ENCODE assay signal across 8 cellular contexts in genomic region chr5:77631166-77631582, GRCh38. TPM values are rescaled to one million over a fixed set of nuclear protein-coding genes. Genes with fewer than 3 reads are reported as not detected.
A peak's percentile ranks its signal among the peaks of the same experiment; 100 is the strongest.
DNase-seq lines count a peak whose midpoint lies in the region; ATAC-seq and TF ChIP-seq lines count a peak whose summit lies in the region.

No MANE protein-coding gene starts in this region.

- peak overlapping the region; percentile 34 to 79 (median 52) for H3K4me3 ChIP-seq in spleen

- H3K27ac Mint-ChIP-seq in T-helper 2 cell treated with Interferon-gamma antibody and Interleukin-4, amounts not matched to agents 5 μg/mL and 100 μg/mL, for 36 hours: peak overlapping the region; percentile 67
- H3K27ac Mint-ChIP-seq in activated T-helper 2 cell treated with anti-CD3 and anti-CD28 coated beads, Interferon-gamma antibody, Interleukin-2, Interleukin-4, amounts not matched to agents 10 μg/mL and 5 μg/mL and 100 μg/mL, durations not matched to agents 14 hours and 24 hours and 36 hours: no peak overlapping the region

- H3K9me3 Mint-ChIP-seq in T-helper 2 cell treated with Interferon-gamma antibody and Interleukin-4, amounts not matched to agents 5 μg/mL and 100 μg/mL, for 36 hours: no peaks in the 10 kb centered on the region
- peaks cover 3% of the 10 kb centered on the region for H3K9me3 Mint-ChIP-seq in activated T-helper 2 cell treated with anti-CD3 and anti-CD28 coated beads, Interferon-gamma antibody, Interleukin-2, Interleukin-4, amounts not matched to agents 10 μg/mL and 5 μg/mL and 100 μg/mL, durations not matched to agents 14 hours and 24 hours and 36 hours

- H3K4me3 Mint-ChIP-seq in T-helper 2 cell treated with Interferon-gamma antibody and Interleukin-4, amounts not matched to agents 5 μg/mL and 100 μg/mL, for 36 hours: peak overlapping the region; percentile 78
- peak overlapping the region; percentile 75 for H3K4me3 Mint-ChIP-seq in activated T-helper 2 cell treated with anti-CD3 and anti-CD28 coated beads, Interferon-gamma antibody, Interleukin-2, Interleukin-4, amounts not matched to agents 10 μg/mL and 5 μg/mL and 100 μg/mL, durations not matched to agents 14 hours and 24 hours and 36 hours (ENCODE audit: low read depth)

- H3K27me3 ChIP-seq in spleen (replicated peaks in 1 of 7): peaks cover 9 to 100% (median 95%) of the 10 kb centered on the region in 7 donors

- peaks cover 13% of the 10 kb centered on the region for H3K4me1 Mint-ChIP-seq in T-helper 2 cell treated with Interferon-gamma antibody and Interleukin-4, amounts not matched to agents 5 μg/mL and 100 μg/mL, for 36 hours (ENCODE audit: low read depth)
- H3K4me1 Mint-ChIP-seq in activated T-helper 2 cell treated with anti-CD3 and anti-CD28 coated beads, Interferon-gamma antibody, Interleukin-2, Interleukin-4, amounts not matched to agents 10 μg/mL and 5 μg/mL and 100 μg/mL, durations not matched to agents 14 hours and 24 hours and 36 hours (ENCODE audit: low read depth): peaks cover 12% of the 10 kb centered on the region

- ATAC-seq in HG02981 (IDR thresholded peaks at IDR 0.05; ENCODE audit: unreplicated experiment) (peak; percentile 41), left lobe of liver (no peak)

- no peak for TF ChIP-seq POLR2A in spleen (IDR thresholded peaks at IDR 0.05)

- TF ChIP-seq CTCF in spleen (IDR thresholded peaks at IDR 0.05 in 8 of 11, conservative IDR thresholded peaks at IDR 0.05 in 3 of 11): no peak

- WGBS in spleen, 5 donors: 10 to 14% (median 11%) methylated on average over 13 of the region's 13 CpGs

- peaks cover 76% of the 10 kb centered on the region for H3K27me3 Mint-ChIP-seq in T-helper 2 cell treated with Interferon-gamma antibody and Interleukin-4, amounts not matched to agents 5 μg/mL and 100 μg/mL, for 36 hours (ENCODE audit: low read depth)
- H3K27me3 Mint-ChIP-seq in activated T-helper 2 cell treated with anti-CD3 and anti-CD28 coated beads, Interferon-gamma antibody, Interleukin-2, Interleukin-4, amounts not matched to agents 10 μg/mL and 5 μg/mL and 100 μg/mL, durations not matched to agents 14 hours and 24 hours and 36 hours (ENCODE audit: low read depth): peaks cover 70% of the 10 kb centered on the region

- peaks cover 0 to 5% (median 0%) of the 10 kb centered on the region in 6 donors for H3K36me3 ChIP-seq in spleen

- no peak for DNase-seq in T-helper 2 cell treated with Interferon-gamma antibody and Interleukin-4, amounts not matched to agents 5 μg/mL and 100 μg/mL, for 36 hours (ENCODE audit: low spot score)
- DNase-seq in T-helper 2 cell: no peak
- DNase-seq in activated T-helper 2 cell treated with anti-CD3 and anti-CD28 coated beads, Interferon-gamma antibody, Interleukin-2, Interleukin-4, amounts not matched to agents 10 μg/mL and 5 μg/mL and 100 μg/mL, durations not matched to agents 14 hours and 24 hours and 36 hours (ENCODE audit: low spot score): no peak
- DNase-seq in spleen: no peak
- no peak for DNase-seq in left lobe of liver (ENCODE audit: low spot score)
- no peak for DNase-seq in DMS153 treated with DMSO at 0.1 percent for 48 hours (lab: John Stamatoyannopoulos, UW; ENCODE audit: unreplicated experiment)
- DNase-seq in germinal center (ENCODE audit: low spot score): no peak

- peaks cover 0 to 28% (median 0%) of the 10 kb centered on the region in 8 donors for H3K9me3 ChIP-seq in spleen

- H3K27ac ChIP-seq in spleen: no peak overlapping the region

- H3K4me1 ChIP-seq in spleen: peaks cover 12 to 45% (median 29%) of the 10 kb centered on the region in 6 donors

- intact Hi-C loops in activated T-helper 2 cell treated with anti-CD3 and anti-CD28 coated beads, Interferon-gamma antibody, Interleukin-2, Interleukin-4, amounts not matched to agents 10 μg/mL and 5 μg/mL and 100 μg/mL, durations not matched to agents 14 hours and 24 hours and 36 hours (cut with micrococcal nuclease): loop anchor here (10.0 kb wide), 1 partner anchor 676 kb away; the partner anchor contains the start of gene CRHBP
- intact Hi-C loops in spleen (cut with DNase I; ENCODE audit: low total_unique reads): no loop called here

- peaks cover 2% of the 10 kb centered on the region for H3K36me3 Mint-ChIP-seq in T-helper 2 cell treated with Interferon-gamma antibody and Interleukin-4, amounts not matched to agents 5 μg/mL and 100 μg/mL, for 36 hours (ENCODE audit: low read depth)
- peaks cover under 1% of the 10 kb centered on the region for H3K36me3 Mint-ChIP-seq in activated T-helper 2 cell treated with anti-CD3 and anti-CD28 coated beads, Interferon-gamma antibody, Interleukin-2, Interleukin-4, amounts not matched to agents 10 μg/mL and 5 μg/mL and 100 μg/mL, durations not matched to agents 14 hours and 24 hours and 36 hours (ENCODE audit: low read depth)

RNA-seq across cellular contexts. Expression of gene OTP, which starts 7.3 kb away (rescaled TPM):
- not detected in 2 replicates for total RNA-seq in activated T-helper 2 cell treated with anti-CD3 and anti-CD28 coated beads, Interferon-gamma antibody, Interleukin-2, Interleukin-4, amounts not matched to agents 10 μg/mL and 5 μg/mL and 100 μg/mL, durations not matched to agents 14 hours and 24 hours and 36 hours
- not detected for total RNA-seq in spleen
- polyA plus RNA-seq in spleen: not detected
- total RNA-seq in left lobe of liver: not detected
